ENCODE assay signal across 10 cellular contexts in genomic region chr10:22623624-22624263, GRCh38.
DNase-seq lines count a peak whose midpoint lies in the region; ATAC-seq, FAIRE-seq and TF ChIP-seq lines count a peak whose summit lies in the region.
"Had no signal": no experiment of that assay in that cellular context is flagged by ENCODE, and none has a peak within 500 bp of the region (broad histone marks: within the 10 kb centered on the region; RNA-seq: fewer than 3 reads in every experiment).

No MANE protein-coding gene starts in this region.

- intact Hi-C loops in activated CD4-positive, alpha-beta T cell treated with anti-CD3 and anti-CD28 coated beads, Interleukin-2, amount 10 ng/mL, durations not matched to agents 24 days and 14 days (cut with micrococcal nuclease) = no loop called here
- intact Hi-C loops in endothelial cell of umbilical vein (cut with micrococcal nuclease) = loop anchor here (2.0 to 10.0 kb wide), 4 partner anchors 189 to 896 kb away; partner anchors contain the start of gene MSRB2

- H3K4me1 ChIP-seq in endothelial cell of umbilical vein (ENCODE audit: control insufficient read depth, extremely low read depth, insufficient read depth, low read length) = peaks cover 67% of the 10 kb centered on the region

- H3K27me3 ChIP-seq in endothelial cell of umbilical vein (ENCODE audit: control insufficient read depth in 2 of 2, insufficient read depth in 2 of 2, low read length in 2 of 2) = no peaks in the 10 kb centered on the region

- peak overlapping the region; percentile 60 for H3K27ac ChIP-seq in endothelial cell of umbilical vein (ENCODE audit: insufficient read depth, low read depth, low read length)

- no peak overlapping the region for H3K4me3 ChIP-seq in endothelial cell of umbilical vein (replicated peaks in 1 of 3; ENCODE audit: insufficient read depth in 1 of 3, low read depth in 1 of 3, low read length in 3 of 3)

- DNase-seq in activated CD4-positive, alpha-beta T cell treated with anti-CD3 and anti-CD28 coated beads, Interleukin-2, amount 10 ng/mL, durations not matched to agents 24 days and 14 days = no peak
- DNase-seq in activated CD4-positive, alpha-beta T cell treated with anti-CD3 and anti-CD28 coated beads for 1 hour = no peak
- DNase-seq in endothelial cell of umbilical vein (ENCODE audit: low read depth, low spot score) = no peak
- no peak for DNase-seq in stimulated activated naive CD8-positive, alpha-beta T cell treated with anti-CD3 and anti-CD28 coated beads, Interleukin-15, Interleukin-2, amounts not matched to agents 100 U/mL and 50 U/mL, for 24 hours
- DNase-seq in SIG-M5 (lab: John Stamatoyannopoulos, UW) = no peak
- DNase-seq in NK-92 treated with Interleukin-12 subunit alpha and Interleukin-12 subunit beta, amount 100 ng/mL, for 24 hours (lab: John Stamatoyannopoulos, UW) = no peak
- no peak for DNase-seq in central memory CD4-positive, alpha-beta T cell
- DNase-seq: NCI-H1694 treated with DMSO at 0.1 percent for 48 hours, SHP77 treated with DMSO at 0.1 percent for 48 hours had no signal

- no peak for TF ChIP-seq POLR2A in endothelial cell of umbilical vein (IDR thresholded peaks at IDR 0.05; ENCODE audit: low read depth, low read length)

- no peak overlapping the region for H2AFZ ChIP-seq in endothelial cell of umbilical vein (ENCODE audit: low read depth, low read length)

- H3K4me1 Mint-ChIP-seq in activated CD4-positive, alpha-beta T cell treated with anti-CD3 and anti-CD28 coated beads, Interleukin-2, amount 10 ng/mL, durations not matched to agents 24 days and 14 days = peaks cover 70% of the 10 kb centered on the region
- peaks cover 66% of the 10 kb centered on the region for H3K4me1 Mint-ChIP-seq in T-helper 1 cell treated with Interleukin-12 subunit alpha and Interleukin-12 subunit beta and Interleukin-4 antibody, amounts not matched to agents 30 μg/mL and 1 μg/mL, for 36 hours (ENCODE audit: low read depth)

- dilution Hi-C loops in endothelial cell of umbilical vein (cut with MboI; ENCODE audit: extremely low pct_ligation_motif_present, low sequenced_read_pairs) = no loop called here

- BruUV-seq in endothelial cell of umbilical vein (replicated peaks; lab: Mats Ljungman, UMichigan) = no TSS peak

- CTCF ChIA-PET in endothelial cell of umbilical vein (lab: Charles Lee) = interaction anchor here (0.9 to 1.3 kb wide), 2 partner anchors 8 to 365 kb away, joined by 3 read pairs; no protein-coding TSS in a partner anchor

- TF ChIP-seq CTCF in endothelial cell of umbilical vein (IDR thresholded peaks at IDR 0.05; ENCODE audit: extremely low read depth in 1 of 2, insufficient read depth in 1 of 2, low read depth in 1 of 2, low read length in 2 of 2) = no peak

- peak overlapping the region; percentile 61 for H3K27ac Mint-ChIP-seq in activated CD4-positive, alpha-beta T cell treated with anti-CD3 and anti-CD28 coated beads, Interleukin-2, amount 10 ng/mL, durations not matched to agents 24 days and 14 days
- peak overlapping the region; percentile 31 for H3K27ac Mint-ChIP-seq in T-helper 1 cell treated with Interleukin-12 subunit alpha and Interleukin-12 subunit beta and Interleukin-4 antibody, amounts not matched to agents 30 μg/mL and 1 μg/mL, for 36 hours

- no peak for FAIRE-seq in endothelial cell of umbilical vein (lab: Jason Lieb, UNC)

- H4K20me1 ChIP-seq in endothelial cell of umbilical vein (replicated peaks; ENCODE audit: control insufficient read depth, extremely low read depth, insufficient read depth, low read length) = no peaks in the 10 kb centered on the region

- peaks cover 5% of the 10 kb centered on the region for H3K36me3 Mint-ChIP-seq in activated CD4-positive, alpha-beta T cell treated with anti-CD3 and anti-CD28 coated beads, Interleukin-2, amount 10 ng/mL, durations not matched to agents 24 days and 14 days (ENCODE audit: low read depth)
- peaks cover 11% of the 10 kb centered on the region for H3K36me3 Mint-ChIP-seq in T-helper 1 cell treated with Interleukin-12 subunit alpha and Interleukin-12 subunit beta and Interleukin-4 antibody, amounts not matched to agents 30 μg/mL and 1 μg/mL, for 36 hours (ENCODE audit: low read depth)

- no peaks in the 10 kb centered on the region for H3K27me3 Mint-ChIP-seq in activated CD4-positive, alpha-beta T cell treated with anti-CD3 and anti-CD28 coated beads, Interleukin-2, amount 10 ng/mL, durations not matched to agents 24 days and 14 days
- H3K27me3 Mint-ChIP-seq in T-helper 1 cell treated with Interleukin-12 subunit alpha and Interleukin-12 subunit beta and Interleukin-4 antibody, amounts not matched to agents 30 μg/mL and 1 μg/mL, for 36 hours (ENCODE audit: low read depth) = no peaks in the 10 kb centered on the region

- POLR2A ChIA-PET in endothelial cell of umbilical vein (lab: Charles Lee) = no interaction called here

- H3K9me3 ChIP-seq in endothelial cell of umbilical vein (replicated peaks; ENCODE audit: control insufficient read depth, insufficient read depth, low read length) = no peaks in the 10 kb centered on the region

- H3K36me3 ChIP-seq in endothelial cell of umbilical vein (ENCODE audit: control insufficient read depth in 2 of 2, extremely low read depth in 1 of 2, insufficient read depth in 2 of 2, low read length in 2 of 2) = no peaks in the 10 kb centered on the region

- H3K9ac ChIP-seq in endothelial cell of umbilical vein (replicated peaks; ENCODE audit: extremely low read depth, insufficient read depth, low read length) = no peak overlapping the region

- peaks cover 30% of the 10 kb centered on the region for H3K79me2 ChIP-seq in endothelial cell of umbilical vein (ENCODE audit: control insufficient read depth, insufficient read depth, low read length)

- no peaks in the 10 kb centered on the region for H3K9me1 ChIP-seq in endothelial cell of umbilical vein (replicated peaks; ENCODE audit: control insufficient read depth, extremely low read depth, insufficient read depth, low read length)

- peak overlapping the region; percentile 67 for H3K4me2 ChIP-seq in endothelial cell of umbilical vein (ENCODE audit: insufficient read depth, low read length)

- H3K9me3 Mint-ChIP-seq in activated CD4-positive, alpha-beta T cell treated with anti-CD3 and anti-CD28 coated beads, Interleukin-2, amount 10 ng/mL, durations not matched to agents 24 days and 14 days = no peaks in the 10 kb centered on the region
- no peaks in the 10 kb centered on the region for H3K9me3 Mint-ChIP-seq in T-helper 1 cell treated with Interleukin-12 subunit alpha and Interleukin-12 subunit beta and Interleukin-4 antibody, amounts not matched to agents 30 μg/mL and 1 μg/mL, for 36 hours

- peak; percentile 72 for ATAC-seq in stimulated activated naive CD8-positive, alpha-beta T cell treated with anti-CD3 and anti-CD28 coated beads, Interleukin-15, Interleukin-2, amounts not matched to agents 100 U/mL and 50 U/mL, for 24 hours

- H3K4me3 Mint-ChIP-seq in activated CD4-positive, alpha-beta T cell treated with anti-CD3 and anti-CD28 coated beads, Interleukin-2, amount 10 ng/mL, durations not matched to agents 24 days and 14 days = peak overlapping the region; percentile 56
- H3K4me3 Mint-ChIP-seq in T-helper 1 cell treated with Interleukin-12 subunit alpha and Interleukin-12 subunit beta and Interleukin-4 antibody, amounts not matched to agents 30 μg/mL and 1 μg/mL, for 36 hours = no peak overlapping the region

TF ChIP-seq in endothelial cell of umbilical vein, 7 proteins besides CTCF, POLR2A, EP300 and RAD21:
- TF ChIP-seq MYC (IDR thresholded peaks at IDR 0.05; ENCODE audit: low read depth, low read length) = no peak
- TF ChIP-seq FOS (IDR thresholded peaks at IDR 0.05; ENCODE audit: borderline replicate concordance, insufficient read depth, low read length) = no peak
- TF ChIP-seq MAX (IDR thresholded peaks at IDR 0.05; ENCODE audit: insufficient read depth, insufficient read length) = no peak
- TF ChIP-seq POLR2AphosphoS5 (IDR thresholded peaks at IDR 0.05; ENCODE audit: insufficient read depth, low read depth, low read length) = no peak
- TF ChIP-seq GATA2 (IDR thresholded peaks at IDR 0.05; ENCODE audit: insufficient read depth, insufficient read length, low read depth, low read length) = no peak
- no peak for TF ChIP-seq EZH2 (IDR thresholded peaks at IDR 0.05; ENCODE audit: borderline replicate concordance, low read depth, low read length, severe bottlenecking)
- no peak for TF ChIP-seq JUN (IDR thresholded peaks at IDR 0.05; ENCODE audit: borderline replicate concordance, insufficient read depth, insufficient read length, low read depth)
